ENCODE assay signal across 12 cellular contexts in genomic region chr5:142697846-142698245, GRCh38. TPM values are rescaled to one million over a fixed set of nuclear protein-coding genes. Genes with fewer than 3 reads are reported as not detected.
DNase-seq lines count a peak whose midpoint lies in the region; ATAC-seq and TF ChIP-seq lines count a peak whose summit lies in the region.
"Had no signal": no experiment of that assay in that cellular context is flagged by ENCODE, and none has a peak within 500 bp of the region (broad histone marks: within the 10 kb centered on the region; RNA-seq: fewer than 3 reads in every experiment).

No MANE protein-coding gene starts in this region.

- WGBS in endodermal cell (ENCODE audit: insufficient coverage in 1 of 2, insufficient read length in 1 of 2), 2 experiments, result 88 to 92% methylated on average over 3 of the region's 3 CpGs

- H3K27ac ChIP-seq in endodermal cell (ENCODE audit: low read depth, low read length), result no peak overlapping the region

- H3K27me3 Mint-ChIP-seq in osteocyte (ENCODE audit: unreplicated experiment), result peaks cover 1% of the 10 kb centered on the region
- H3K27me3 Mint-ChIP-seq in endodermal cell (ENCODE audit: insufficient read depth), result no peaks in the 10 kb centered on the region

- H3K36me3 ChIP-seq in endodermal cell (ENCODE audit: control insufficient read depth, insufficient read depth, low read length), result no peaks in the 10 kb centered on the region

- DNase-seq in AG20443 (ENCODE audit: low spot score) (peak; percentile 44), SHP77 (lab: John Stamatoyannopoulos, UW) (peak; percentile 43 to 45), fibroblast of pulmonary artery (ENCODE audit: low read depth) (peak; percentile 59), osteocyte (ENCODE audit: extremely low spot score, unreplicated experiment) (no peak), endodermal cell (no peak), 8988T (no peak)
- no peak for DNase-seq in stimulated activated naive CD8-positive, alpha-beta T cell treated with anti-CD3 and anti-CD28 coated beads, Interleukin-15, Interleukin-2, amounts not matched to agents 100 U/mL and 50 U/mL, for 24 hours
- DNase-seq: activated CD4-positive, alpha-beta T cell treated with anti-CD3 and anti-CD28 coated beads, Interleukin-2, amount 50 U/mL, for 1 hour; NK-92 treated with Interleukin-12 subunit alpha and Interleukin-12 subunit beta, amount 100 ng/mL, for 24 hours; stimulated activated CD4-positive, alpha-beta T cell treated with anti-CD3 and anti-CD28 coated beads, Interleukin-1b, Interleukin-23, amount 100 ng/mL, for 48 hours had no signal

- H3K4me3 ChIP-seq in fibroblast of pulmonary artery (replicated peaks; ENCODE audit: low read depth, low read length) (no peak overlapping the region), endodermal cell (ENCODE audit: low read length) (no peak overlapping the region)

- no peaks in the 10 kb centered on the region for H3K27me3 ChIP-seq in endodermal cell (ENCODE audit: control insufficient read depth, insufficient read depth, low read length, poor library complexity, severe bottlenecking)

- H3K4me1 Mint-ChIP-seq in osteocyte (ENCODE audit: unreplicated experiment) (peaks cover 26% of the 10 kb centered on the region), endodermal cell (peaks cover 26% of the 10 kb centered on the region)

- no peaks in the 10 kb centered on the region for H3K9me3 Mint-ChIP-seq in osteocyte (ENCODE audit: unreplicated experiment)
- no peaks in the 10 kb centered on the region for H3K9me3 Mint-ChIP-seq in endodermal cell

- H3K36me3 Mint-ChIP-seq in osteocyte (ENCODE audit: unreplicated experiment), result no peaks in the 10 kb centered on the region
- H3K36me3 Mint-ChIP-seq in endodermal cell (ENCODE audit: low read depth), result no peaks in the 10 kb centered on the region
- H3K36me3 Mint-ChIP-seq: CD14-positive monocyte had no signal

- H3K4me3 Mint-ChIP-seq in osteocyte (ENCODE audit: unreplicated experiment) (no peak overlapping the region), endodermal cell (no peak overlapping the region)
- H3K4me3 Mint-ChIP-seq: CD14-positive monocyte had no signal

- no peaks in the 10 kb centered on the region for H3K4me1 ChIP-seq in endodermal cell (ENCODE audit: control insufficient read depth, insufficient read depth, low read length)

- no peak overlapping the region for H3K9ac ChIP-seq in endodermal cell (ENCODE audit: extremely low read depth, low read length, poor library complexity, severe bottlenecking)

- no peaks in the 10 kb centered on the region for H3K9me3 ChIP-seq in endodermal cell (ENCODE audit: control insufficient read depth, low read length)

- H3K27ac Mint-ChIP-seq in osteocyte (ENCODE audit: unreplicated experiment), result peak overlapping the region; percentile 35
- H3K27ac Mint-ChIP-seq in endodermal cell, result no peak overlapping the region
- H3K27ac Mint-ChIP-seq: CD14-positive monocyte had no signal

- no peak for ATAC-seq in GM21576 (IDR thresholded peaks at IDR 0.05; ENCODE audit: unreplicated experiment)
- no peak for ATAC-seq in stimulated activated naive CD8-positive, alpha-beta T cell treated with anti-CD3 and anti-CD28 coated beads, Interleukin-15, Interleukin-2, amounts not matched to agents 100 U/mL and 50 U/mL, for 24 hours

- TF ChIP-seq CTCF in fibroblast of pulmonary artery (IDR thresholded peaks at IDR 0.05; ENCODE audit: low read length, missing control alignments) (no peak), osteocyte (IDR thresholded peaks at IDR 0.05) (no peak), endodermal cell (conservative IDR thresholded peaks at IDR 0.05) (no peak)

RNA-seq across cellular contexts. Expression of gene FGF1, which starts 12.0 kb away (rescaled TPM):
- total RNA-seq in osteocyte (0.73 and 1.5 TPM in 2 replicates), endodermal cell (under 1 TPM in 1 of 2 donors, not detected in 1; 0.77 TPM)
- 0.28 TPM for polyA plus RNA-seq in endodermal cell (2013, experiment 1 of 2)
- 0.54 TPM for polyA plus RNA-seq in endodermal cell (2013, experiment 2 of 2)
- polyA plus RNA-seq: CD14-positive monocyte had no signal

Comparison
In these comparisons a context has a peak if more than half of its experiments do, and no peak if none do; other contexts are left out.
1. DNase-seq: peak in AG20443 (single experiment), SHP77 (2 of 2) and fibroblast of pulmonary artery (single experiment); none in osteocyte (single experiment), endodermal cell (single experiment), 8988T (single experiment) and stimulated activated naive CD8-positive, alpha-beta T cell treated with anti-CD3 and anti-CD28 coated beads, Interleukin-15, Interleukin-2, amounts not matched to agents 100 U/mL and 50 U/mL, for 24 hours (single experiment).